Comparison of ENCODE assay signal across 3 cellular contexts in the genomic region with DNA sequence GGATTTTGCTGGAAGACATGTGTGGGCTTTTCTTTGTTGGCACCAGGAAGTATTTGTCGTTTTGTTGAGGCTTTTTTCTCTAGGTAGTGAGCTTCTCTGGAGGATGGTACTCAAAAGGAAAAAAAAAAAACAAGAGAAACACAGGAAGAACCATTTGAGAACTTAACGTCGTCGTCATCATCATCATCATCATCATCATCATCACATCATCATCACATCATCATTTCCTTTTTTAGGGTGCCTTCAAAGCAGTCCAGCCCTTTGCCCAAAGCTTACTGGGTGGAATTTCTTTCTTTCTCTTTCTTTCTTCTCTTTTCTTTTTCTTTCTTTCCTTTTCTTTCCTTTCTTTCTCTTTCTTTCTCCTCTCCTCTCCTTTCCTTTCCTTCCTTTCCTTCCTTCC.
A peak's percentile ranks its signal among the peaks of the same experiment; 100 is the strongest.
TF ChIP-seq lines count a peak whose summit lies in the region.

No MANE protein-coding gene starts in this region.

TF ChIP-seq in HEK293, 187 proteins besides CTCF, POLR2A, EP300 and RAD21:
- TF ChIP-seq ZNF174 (tag by site-specific recombination; IDR thresholded peaks at IDR 0.05) (no peak), ZNF629 (tag by site-specific recombination; IDR thresholded peaks at IDR 0.05) (0 out of 2 replicates have a peak, but pooled peaks have one; percentile 18)
- TF ChIP-seq, protein P1, sequence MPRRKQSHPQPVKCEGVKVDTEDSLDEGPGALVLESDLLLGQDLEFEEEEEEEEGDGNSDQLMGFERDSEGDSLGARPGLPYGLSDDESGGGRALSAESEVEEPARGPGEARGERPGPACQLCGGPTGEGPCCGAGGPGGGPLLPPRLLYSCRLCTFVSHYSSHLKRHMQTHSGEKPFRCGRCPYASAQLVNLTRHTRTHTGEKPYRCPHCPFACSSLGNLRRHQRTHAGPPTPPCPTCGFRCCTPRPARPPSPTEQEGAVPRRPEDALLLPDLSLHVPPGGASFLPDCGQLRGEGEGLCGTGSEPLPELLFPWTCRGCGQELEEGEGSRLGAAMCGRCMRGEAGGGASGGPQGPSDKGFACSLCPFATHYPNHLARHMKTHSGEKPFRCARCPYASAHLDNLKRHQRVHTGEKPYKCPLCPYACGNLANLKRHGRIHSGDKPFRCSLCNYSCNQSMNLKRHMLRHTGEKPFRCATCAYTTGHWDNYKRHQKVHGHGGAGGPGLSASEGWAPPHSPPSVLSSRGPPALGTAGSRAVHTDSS (tag by site-specific recombination; IDR thresholded peaks at IDR 0.05) = peak; percentile 79

TF ChIP-seq in GM12878, 131 proteins besides CTCF, POLR2A, EP300 and RAD21:
- TF ChIP-seq HDAC2 (IDR thresholded peaks at IDR 0.05) (no peak), CREB1 (IDR thresholded peaks at IDR 0.05; ENCODE audit: low read depth) (0 out of 2 replicates have a peak, but pooled peaks have one; percentile 26)

TF ChIP-seq in H1, 55 proteins besides CTCF, POLR2A, EP300 and RAD21:
- TF ChIP-seq RFX5 (IDR thresholded peaks at IDR 0.05; ENCODE audit: borderline replicate concordance, low read depth, low read length) = no peak
- TF ChIP-seq YY1 (IDR thresholded peaks at IDR 0.05; ENCODE audit: low read depth, low read length) = no peak
- no peak for TF ChIP-seq RBBP5 (IDR thresholded peaks at IDR 0.05; ENCODE audit: borderline replicate concordance, low read depth, low read length)
- no peak for TF ChIP-seq TEAD4 (IDR thresholded peaks at IDR 0.05; ENCODE audit: low read depth, low read length)
- TF ChIP-seq CHD1 (IDR thresholded peaks at IDR 0.05; ENCODE audit: low read depth, low read length) = no peak
